ENCODE assay signal across 8 cellular contexts in genomic region chr16:15671530-15672117, GRCh38. TPM values are rescaled to one million over a fixed set of nuclear protein-coding genes. Genes with fewer than 3 reads are reported as not detected.
DNase-seq lines count a peak whose midpoint lies in the region; ATAC-seq and TF ChIP-seq lines count a peak whose summit lies in the region.

No MANE protein-coding gene starts in this region.

- H3K4me3 Mint-ChIP-seq in CD14-positive monocyte (no peak overlapping the region), chondrocyte (ENCODE audit: unreplicated experiment) (no peak overlapping the region), osteocyte (ENCODE audit: unreplicated experiment) (no peak overlapping the region)

- no peak for ATAC-seq in GM21576 (IDR thresholded peaks at IDR 0.05; ENCODE audit: unreplicated experiment)

- H3K36me3 Mint-ChIP-seq in CD14-positive monocyte = peaks cover 50 to 85% of the 10 kb centered on the region in 2 donors
- peaks cover 16% of the 10 kb centered on the region for H3K36me3 Mint-ChIP-seq in chondrocyte (ENCODE audit: low read depth)
- peaks cover 9% of the 10 kb centered on the region for H3K36me3 Mint-ChIP-seq in osteocyte (ENCODE audit: unreplicated experiment)

- no peak for TF ChIP-seq CTCF in CD14-positive monocyte (IDR thresholded peaks at IDR 0.05)
- no peak for TF ChIP-seq CTCF in chondrocyte (IDR thresholded peaks at IDR 0.05)
- TF ChIP-seq CTCF in osteocyte (IDR thresholded peaks at IDR 0.05) = no peak
- TF ChIP-seq CTCF in lower leg skin (IDR thresholded peaks at IDR 0.05) = no peak
- no peak for TF ChIP-seq CTCF in GM13977 (IDR thresholded peaks at IDR 0.05; ENCODE audit: extremely low read depth, insufficient read depth, missing control alignments)

- DNase-seq in CD14-positive monocyte (ENCODE audit: low spot score) (no peak), NCI-H1436 (lab: John Stamatoyannopoulos, UW) (peak; percentile 49), chondrocyte (ENCODE audit: low spot score) (no peak), osteocyte (ENCODE audit: extremely low spot score, unreplicated experiment) (no peak), lower leg skin (ENCODE audit: low spot score in 2 of 2) (no peak), ecto neural progenitor cell (ENCODE audit: low spot score) (no peak), GM13977 (ENCODE audit: low spot score) (no peak)

- H3K27me3 Mint-ChIP-seq in CD14-positive monocyte (ENCODE audit: low read depth in 3 of 3) (peaks cover 0 to 7% (median 0%) of the 10 kb centered on the region in 3 donors), chondrocyte (ENCODE audit: low read depth) (no peaks in the 10 kb centered on the region), osteocyte (ENCODE audit: unreplicated experiment) (no peaks in the 10 kb centered on the region)

- H3K9me3 Mint-ChIP-seq in CD14-positive monocyte = peaks cover 0 to 2% (median 0%) of the 10 kb centered on the region in 7 donors
- no peaks in the 10 kb centered on the region for H3K9me3 Mint-ChIP-seq in chondrocyte (ENCODE audit: low read depth)
- H3K9me3 Mint-ChIP-seq in osteocyte (ENCODE audit: unreplicated experiment) = no peaks in the 10 kb centered on the region

- in situ Hi-C loops in GM13977 (cut with MboI; ENCODE audit: low pct_unique_long_range_greater_than_20kb, low sequenced_read_pairs, unreplicated experiment) = no loop called here

- peak overlapping the region; percentile 98 to 99 (median 99) for H3K27ac Mint-ChIP-seq in CD14-positive monocyte
- peak overlapping the region; percentile 96 for H3K27ac Mint-ChIP-seq in chondrocyte (ENCODE audit: unreplicated experiment)
- H3K27ac Mint-ChIP-seq in osteocyte (ENCODE audit: unreplicated experiment) = peak overlapping the region; percentile 95

- WGBS in lower leg skin, 2 donors = 76 to 90% methylated on average over 8 of the region's 8 CpGs

- intact Hi-C loops in CD14-positive monocyte (cut with micrococcal nuclease) (loop anchor here in 1 of 2 donors (2.0 to 10.0 kb wide), 2 partner anchors 29 to 77 kb away; partner anchors contain the start of gene MARF1), lower leg skin (cut with DNase I; ENCODE audit: low total_unique reads) (loop anchor here (1.0 kb wide), 1 partner anchor 27 kb away; no protein-coding TSS in a partner anchor)

- no peak for TF ChIP-seq POLR2A in lower leg skin (IDR thresholded peaks at IDR 0.05)

- H3K4me1 Mint-ChIP-seq in CD14-positive monocyte (peaks cover 54% of the 10 kb centered on the region), chondrocyte (ENCODE audit: low read depth) (peaks cover 22% of the 10 kb centered on the region), osteocyte (ENCODE audit: unreplicated experiment) (peaks cover 20% of the 10 kb centered on the region)

- H3K4me3 ChIP-seq in lower leg skin (ENCODE audit: low read depth, poor library complexity, severe bottlenecking) = no peak overlapping the region

RNA-seq across cellular contexts. Expression of gene NDE1, which starts 21.6 kb away (rescaled TPM):
- polyA plus RNA-seq in CD14-positive monocyte = 10 to 100 TPM; 26.0 to 28.0 TPM
- total RNA-seq in chondrocyte = 29.3 to 32.9 TPM (median 32.3 TPM) in 3 replicates
- total RNA-seq in osteocyte = 41.0 and 45.4 TPM in 2 replicates
- 100 to 1,000 TPM in 1 of 4 donors, 10 to 100 TPM in 3; 69.8 to 184 (median 85.1) TPM for total RNA-seq in lower leg skin

RNA-seq across cellular contexts. Expression of gene MARF1, which starts 28.7 kb away (rescaled TPM):
- polyA plus RNA-seq in CD14-positive monocyte = 1 to 10 TPM; 5.7 to 9.8 TPM
- total RNA-seq in chondrocyte = 50.8 to 61.5 TPM (median 54.4 TPM) in 3 replicates
- total RNA-seq in osteocyte = 79.7 and 83.0 TPM in 2 replicates
- total RNA-seq in lower leg skin = 10 to 100 TPM; 31.2 to 43.2 (median 35.7) TPM
